In genomic region chr11:73950869-73951710, GRCh38 we compare ENCODE assay signal across 8 cellular contexts. TPM values are rescaled to one million over a fixed set of nuclear protein-coding genes. Genes with fewer than 3 reads are reported as not detected.
DNase-seq lines count a peak whose midpoint lies in the region; ATAC-seq, FAIRE-seq and TF ChIP-seq lines count a peak whose summit lies in the region.

DNAJB13 (plus strand) TSS chr11:73951026; CDS start chr11:73951070, 44 bp downstream.

- no peak within 1 kb of the TSS for H2AFZ ChIP-seq in astrocyte (ENCODE audit: low read depth, low read length)

- peak; percentile 79 for ATAC-seq in HG02610 (IDR thresholded peaks at IDR 0.05; ENCODE audit: unreplicated experiment)
- ATAC-seq in lower lobe of right lung = peak; percentile 88 to 92

- H3K4me1 Mint-ChIP-seq in astrocyte (ENCODE audit: low read depth, unreplicated experiment) = peaks cover 4% of the 10 kb centered on the region
- no peaks in the 10 kb centered on the region for H3K4me1 Mint-ChIP-seq in immature natural killer cell

- H3K36me3 Mint-ChIP-seq in astrocyte (ENCODE audit: low read depth, unreplicated experiment) = peaks cover 3% of the 10 kb centered on the region
- H3K36me3 Mint-ChIP-seq in immature natural killer cell = peaks cover 0 to 4% (median 1%) of the 10 kb centered on the region in 3 donors

- H3K4me3 Mint-ChIP-seq in astrocyte (ENCODE audit: unreplicated experiment) (no peak within 1 kb of the TSS), immature natural killer cell (no peak within 1 kb of the TSS)

- TF ChIP-seq CTCF in GM10248 (IDR thresholded peaks at IDR 0.05; ENCODE audit: control extremely low read depth, extremely low read depth, low read depth, missing control alignments) (no peak), astrocyte (IDR thresholded peaks at IDR 0.05; ENCODE audit: insufficient read depth, low read depth, low read length) (no peak), lower lobe of right lung (IDR thresholded peaks at IDR 0.05) (no peak)

- H3K27me3 ChIP-seq in astrocyte (ENCODE audit: insufficient read depth, low read length) = no peaks in the 10 kb centered on the region
- H3K27me3 ChIP-seq in lower lobe of right lung (ENCODE audit: low read depth) = no peaks in the 10 kb centered on the region

- H3K27me3 Mint-ChIP-seq in astrocyte (ENCODE audit: low read depth, unreplicated experiment) = no peaks in the 10 kb centered on the region
- H3K27me3 Mint-ChIP-seq in immature natural killer cell (ENCODE audit: low read depth in 3 of 3) = peaks cover 0 to 7% (median 4%) of the 10 kb centered on the region in 3 donors

- H3K4me2 ChIP-seq in astrocyte (ENCODE audit: low read length) = no peak within 1 kb of the TSS

- H3K9me3 ChIP-seq in astrocyte (ENCODE audit: insufficient read depth, low read depth, low read length) = peaks cover 3% of the 10 kb centered on the region
- no peaks in the 10 kb centered on the region for H3K9me3 ChIP-seq in lower lobe of right lung

- H3K79me2 ChIP-seq in astrocyte (ENCODE audit: insufficient read depth, low read length) = no peaks in the 10 kb centered on the region

- POLR2A ChIA-PET in GM10248 (lab: Yijun Ruan, JAX) = interaction anchor here (1.0 kb wide), 1 partner anchor 32 kb away, joined by 3 read pairs; the partner anchor contains the start of gene UCP2

- H3K36me3 ChIP-seq in astrocyte (ENCODE audit: insufficient read depth, low read length) = no peaks in the 10 kb centered on the region
- H3K36me3 ChIP-seq in lower lobe of right lung = no peaks in the 10 kb centered on the region

- CTCF ChIA-PET in GM10248 (lab: Yijun Ruan, JAX) = interaction anchor here (1.0 to 4.2 kb wide), 3 partner anchors 13 to 19 kb away, joined by 3 to 15 read pairs (median 4); no protein-coding TSS in a partner anchor

- H3K9ac ChIP-seq in astrocyte (ENCODE audit: low read length) = no peak within 1 kb of the TSS

- DNase-seq in 8988T (peak; percentile 92), GM10248 (ENCODE audit: extremely low spot score) (peak; percentile 88), NCI-H1105 treated with DMSO at 0.1 percent for 48 hours (lab: John Stamatoyannopoulos, UW) (peak; percentile 39), astrocyte (ENCODE audit: low read depth) (peak; percentile 41), lower lobe of right lung (peak; percentile 64), NCI-H187 treated with DMSO at 0.1 percent for 48 hours (lab: John Stamatoyannopoulos, UW) (no peak), immature natural killer cell (no peak)

- no peak within 1 kb of the TSS for H3K27ac ChIP-seq in astrocyte (ENCODE audit: low read depth, low read length)
- H3K27ac ChIP-seq in lower lobe of right lung = no peak within 1 kb of the TSS

- peaks cover 5% of the 10 kb centered on the region for H3K9me3 Mint-ChIP-seq in astrocyte (ENCODE audit: unreplicated experiment)
- peaks cover 0 to 2% (median 0%) of the 10 kb centered on the region in 6 donors for H3K9me3 Mint-ChIP-seq in immature natural killer cell

- intact Hi-C loops in lower lobe of right lung (cut with DNase I) = no loop called here

- no peak within 1 kb of the TSS for H3K27ac Mint-ChIP-seq in astrocyte (ENCODE audit: unreplicated experiment)
- no peak within 1 kb of the TSS for H3K27ac Mint-ChIP-seq in immature natural killer cell

- H3K4me1 ChIP-seq in astrocyte (ENCODE audit: insufficient read depth, low read length) = peaks cover 3% of the 10 kb centered on the region
- no peaks in the 10 kb centered on the region for H3K4me1 ChIP-seq in lower lobe of right lung

- H3K4me3 ChIP-seq in astrocyte (ENCODE audit: insufficient read depth, low read depth, low read length) (no peak within 1 kb of the TSS), lower lobe of right lung (no peak within 1 kb of the TSS)

- FAIRE-seq in astrocyte (lab: Jason Lieb, UNC) = no peak

- H4K20me1 ChIP-seq in astrocyte (ENCODE audit: insufficient read depth, low read length) = no peaks in the 10 kb centered on the region

RNA-seq across cellular contexts. Expression of gene DNAJB13, which starts in this region (rescaled TPM):
- total RNA-seq in astrocyte (1.2 and 1.3 TPM in 2 replicates), lower lobe of right lung (7.5 TPM)
- polyA plus RNA-seq in immature natural killer cell = not detected

Comparison
In these comparisons a context has a peak if more than half of its experiments do, and no peak if none do; other contexts are left out.
1. DNase-seq: peak in 8988T (single experiment), GM10248 (single experiment), NCI-H1105 treated with DMSO at 0.1 percent for 48 hours (single experiment), astrocyte (single experiment) and lower lobe of right lung (single experiment); none in NCI-H187 treated with DMSO at 0.1 percent for 48 hours (single experiment) and immature natural killer cell (0 of 3).